In genomic region chr9:128689293-128689770, GRCh38 we compare ENCODE assay signal across 8 cellular contexts. TPM values are rescaled to one million over a fixed set of nuclear protein-coding genes. Genes with fewer than 3 reads are reported as not detected.
DNase-seq lines count a peak whose midpoint lies in the region; ATAC-seq, FAIRE-seq and TF ChIP-seq lines count a peak whose summit lies in the region.

No MANE protein-coding gene starts in this region.

- H3K9ac ChIP-seq in NT2/D1 (ENCODE audit: insufficient read length, low read depth) = peak overlapping the region; percentile 88
- peak overlapping the region; percentile 82 to 92; a peak in 3 of 4 replicates for H3K9ac ChIP-seq in K562 (ENCODE audit: insufficient read depth in 1 of 2, low read depth in 2 of 2, low read length in 2 of 2)

- 2% methylated on average over 17 of the region's 78 CpGs for WGBS in K562 (ENCODE audit: insufficient coverage, low coverage, missing lambda C conversion rate)

- POLR2A ChIA-PET in K562 (lab: Yijun Ruan, JAX) = interaction anchor here (0.6 to 2.0 kb wide), 9 partner anchors 8 to 917 kb away, joined by 3 to 10 read pairs (median 3); no protein-coding TSS in a partner anchor

- H3K27ac Mint-ChIP-seq in HFFc6 = peak overlapping the region; percentile 55; the same call in 1 of the 2 replicates

- no peaks in the 10 kb centered on the region for H3K9me1 ChIP-seq in K562 (ENCODE audit: control insufficient read depth, insufficient read depth, low read length)

- peaks cover 5% of the 10 kb centered on the region for H3K27me3 Mint-ChIP-seq in HFFc6 (ENCODE audit: insufficient read depth)

- peak overlapping the region; percentile 89 for H3K27ac ChIP-seq in K562 (ENCODE audit: extremely low read depth, low read depth, low read length)

- H3K36me3 Mint-ChIP-seq in HFFc6 (ENCODE audit: low read depth) = peaks cover 27% of the 10 kb centered on the region

- BruUV-seq in K562 (replicated peaks; lab: Mats Ljungman, UMichigan) = no TSS peak

- no peak for TF ChIP-seq CTCF in HFFc6 (IDR thresholded peaks at IDR 0.05)
- no peak for TF ChIP-seq CTCF in K562 (IDR thresholded peaks at IDR 0.05 in 2 of 3, conservative IDR thresholded peaks at IDR 0.05 in 1 of 3; ENCODE audit: insufficient read depth in 2 of 3, low read depth in 1 of 3, low read length in 3 of 3)

- TF ChIP-seq RAD21 in K562 (CRISPR knock-in tag; conservative IDR thresholded peaks at IDR 0.05 in 1 of 2, IDR thresholded peaks at IDR 0.05 in 1 of 2) = no peak

- H2AFZ ChIP-seq in K562 (ENCODE audit: low read depth, low read length) = 0 out of 2 replicates have a peak overlapping the region, but pooled peaks have one; percentile 25

- CTCF ChIA-PET in K562 (lab: Yijun Ruan, JAX; ENCODE audit: low intra/inter-chr PET ratio) = interaction anchor here (0.8 kb wide), 1 partner anchor 34 kb away, joined by 3 read pairs; no protein-coding TSS in a partner anchor

- peak; percentile 28 for ATAC-seq in K562

- peaks cover 14% of the 10 kb centered on the region for H4K20me1 ChIP-seq in K562 (replicated peaks; ENCODE audit: control insufficient read depth, insufficient read depth, low read length)

- H3K79me2 ChIP-seq in K562 (ENCODE audit: control insufficient read depth, insufficient read depth, low read length) = peaks cover 56% of the 10 kb centered on the region

- H3K4me3 ChIP-seq in GM08714 (ENCODE audit: low read length) (peak overlapping the region; percentile 76), NT2/D1 (ENCODE audit: insufficient read length, low read depth) (peak overlapping the region; percentile 97), K562 (peak overlapping the region; percentile 71)

- H3K4me2 ChIP-seq in K562 (ENCODE audit: insufficient read depth, low read length) = peak overlapping the region; percentile 68; the same call in 1 of the 2 replicates

- intact Hi-C loops in K562 (cut with micrococcal nuclease) = loop anchor here (1.0 to 10.0 kb wide), 3 partner anchors 33 to 495 kb away; partner anchors contain the start of genes CIZ1, DYNC2I2, GOLGA2 and SWI5

- peak overlapping the region; percentile 41; the same call in 1 of the 2 replicates for H3K4me3 Mint-ChIP-seq in HFFc6

- no peak for TF ChIP-seq EP300 in K562 (IDR thresholded peaks at IDR 0.05; ENCODE audit: low read length)

- H3K9me3 ChIP-seq in NT2/D1 (ENCODE audit: insufficient read depth, low read length) = no peaks in the 10 kb centered on the region
- H3K9me3 ChIP-seq in K562 (replicated peaks; ENCODE audit: control insufficient read depth, insufficient read depth, low read depth, low read length) = no peaks in the 10 kb centered on the region

- no peak for TF ChIP-seq POLR2A in K562 (conservative IDR thresholded peaks at IDR 0.05)

- no peaks in the 10 kb centered on the region for H3K9me3 Mint-ChIP-seq in HFFc6

- no peak for FAIRE-seq in K562 (lab: Jason Lieb, UNC)

- H3K27me3 ChIP-seq in NT2/D1 (ENCODE audit: insufficient read depth, insufficient read length) (no peaks in the 10 kb centered on the region), K562 (ENCODE audit: control insufficient read depth in 2 of 2, insufficient read depth in 2 of 2, low read length in 2 of 2) (no peaks in the 10 kb centered on the region)

- H3K4me1 Mint-ChIP-seq in HFFc6 (ENCODE audit: low read depth) = peaks cover 47% of the 10 kb centered on the region

- DNase-seq in HFFc6 = no peak
- no peak for DNase-seq in NT2/D1 (ENCODE audit: low read depth, low spot score)
- no peak for DNase-seq in K562 (ENCODE audit: extremely low read depth in 1 of 4, low spot score in 3 of 4)
- peak; percentile 54 for DNase-seq in iris pigment epithelial cell (ENCODE audit: low read depth)
- DNase-seq in stimulated activated CD4-positive, alpha-beta T cell treated with anti-CD3 and anti-CD28 coated beads, Interleukin-4, amount 100 ng/mL, for 24 hours = peak; percentile 61
- DNase-seq in SHP77 treated with DMSO at 0.1 percent for 48 hours (lab: John Stamatoyannopoulos, UW) = no peak
- DNase-seq in NCI-H187 treated with DMSO at 0.1 percent for 48 hours (lab: John Stamatoyannopoulos, UW) = no peak

- peaks cover 70% of the 10 kb centered on the region for H3K36me3 ChIP-seq in NT2/D1 (ENCODE audit: insufficient read depth, insufficient read length, low read length)
- peaks cover 43% of the 10 kb centered on the region for H3K36me3 ChIP-seq in K562 (ENCODE audit: control insufficient read depth, insufficient read depth, low read length)

- in situ Hi-C loops in K562 (cut with MboI) = no loop called here

- H3K4me1 ChIP-seq in NT2/D1 (ENCODE audit: insufficient read depth, insufficient read length) (peaks cover 12% of the 10 kb centered on the region), K562 (replicated peaks in 1 of 2; ENCODE audit: control insufficient read depth in 2 of 2, insufficient read depth in 2 of 2, low read length in 2 of 2) (peaks cover 26 to 32% of the 10 kb centered on the region in 2 experiments)

RNA-seq across cellular contexts. Expression of gene SET, which starts 0.3 kb away (rescaled TPM):
- 100 to 1,000 TPM; 297 to 358 (median 343) TPM for total RNA-seq in HFFc6 (2021; fragmentation: NEBNext Ultra II Directional; extraction: Animal tissue kit (Norgen Biotek cat#: 25700))
- total RNA-seq in K562 (2011; cell fraction: chromatin; rRNA removed; ENCODE audit: low replicate concordance) = 148 and 241 TPM in 2 replicates
- 111 and 117 TPM in 2 replicates for total RNA-seq in K562 (2011; cell fraction: nucleolus; rRNA removed)
- 183 and 259 TPM in 2 replicates for total RNA-seq in K562 (2011; cell fraction: nucleoplasm; rRNA removed)
- total RNA-seq in K562 (2014; rRNA removed) (887 and 1,071 TPM in 2 replicates), K562 (2014; rRNA removed; fragmentation: Illumina TruSeq; extraction: Trizol) (1,328 and 1,534 TPM in 2 replicates), K562 (2015; rRNA removed; fragmentation: Illumina TruSeq; extraction: Trizol) (1,335 and 1,447 TPM in 2 replicates), K562 (2021) (840 and 907 TPM in 2 replicates)
- polyA plus RNA-seq in K562 (2011; rRNA removed) (308 and 520 TPM in 2 replicates), K562 (2014; fragmentation: Illumina TruSeq; extraction: Trizol) (886 and 1,006 TPM in 2 replicates), K562 (2014; fragmentation: Nextera tagmentation; extraction: Ambion mirVana) (100 to 1,000 TPM; 404 to 534 TPM), K562 (2014; rRNA removed) (609 and 622 TPM in 2 replicates)
- 84.3 and 133 TPM in 2 replicates for polyA plus RNA-seq in K562 (2011; cell fraction: cytosol; rRNA removed)
- 138 and 148 TPM in 2 replicates for polyA plus RNA-seq in K562 (2011; cell fraction: nucleus; rRNA removed)
- polyA plus RNA-seq in K562 (2012) = 556 and 791 TPM in 2 replicates
- polyA minus RNA-seq in K562 (2011; rRNA and poly(A)+ RNA removed) = 1,021 and 1,119 TPM in 2 replicates
- polyA minus RNA-seq in K562 (2011; cell fraction: cytosol; rRNA and poly(A)+ RNA removed) = 256 and 383 TPM in 2 replicates
- 100 and 155 TPM in 2 replicates for polyA minus RNA-seq in K562 (2011; cell fraction: nucleus; rRNA and poly(A)+ RNA removed)

RNA-seq across cellular contexts. Expression of gene PKN3, which starts 13.0 kb away (rescaled TPM):
- total RNA-seq in HFFc6 (2021; fragmentation: NEBNext Ultra II Directional; extraction: Animal tissue kit (Norgen Biotek cat#: 25700)) = 1 to 10 TPM; 1.9 to 5.6 (median 3.5) TPM
- 45.1 and 101 TPM in 2 replicates for total RNA-seq in K562 (2011; cell fraction: chromatin; rRNA removed; ENCODE audit: low replicate concordance)
- 76.3 and 95.7 TPM in 2 replicates for total RNA-seq in K562 (2011; cell fraction: nucleolus; rRNA removed)
- total RNA-seq in K562 (2011; cell fraction: nucleoplasm; rRNA removed) = 27.9 and 53.6 TPM in 2 replicates
- 29.4 and 42.4 TPM in 2 replicates for total RNA-seq in K562 (2014; rRNA removed)
- 10.6 and 16.2 TPM in 2 replicates for total RNA-seq in K562 (2014; rRNA removed; fragmentation: Illumina TruSeq; extraction: Trizol)
- total RNA-seq in K562 (2015; rRNA removed; fragmentation: Illumina TruSeq; extraction: Trizol) = 17.5 and 19.7 TPM in 2 replicates
- 40.3 and 41.3 TPM in 2 replicates for total RNA-seq in K562 (2021)
- 24.5 and 25.4 TPM in 2 replicates for polyA plus RNA-seq in K562 (2011; rRNA removed)
- polyA plus RNA-seq in K562 (2011; cell fraction: cytosol; rRNA removed) = 25.0 and 47.2 TPM in 2 replicates
- polyA plus RNA-seq in K562 (2011; cell fraction: nucleus; rRNA removed) = 80.6 and 118 TPM in 2 replicates
- polyA plus RNA-seq in K562 (2012) = 28.4 and 42.0 TPM in 2 replicates
- polyA plus RNA-seq in K562 (2014; fragmentation: Illumina TruSeq; extraction: Trizol) = 19.7 and 28.3 TPM in 2 replicates
- 1 to 10 TPM in 1 of 2 experiments, under 1 TPM in 1; 0.82 to 1.4 TPM for polyA plus RNA-seq in K562 (2014; fragmentation: Nextera tagmentation; extraction: Ambion mirVana)
- 48.9 and 49.2 TPM in 2 replicates for polyA plus RNA-seq in K562 (2014; rRNA removed)
- polyA minus RNA-seq in K562 (2011; rRNA and poly(A)+ RNA removed) = 9.4 and 18.7 TPM in 2 replicates
- polyA minus RNA-seq in K562 (2011; cell fraction: cytosol; rRNA and poly(A)+ RNA removed) = 23.5 and 24.5 TPM in 2 replicates
- polyA minus RNA-seq in K562 (2011; cell fraction: nucleus; rRNA and poly(A)+ RNA removed) = 12.1 and 13.3 TPM in 2 replicates

RNA-seq across cellular contexts. Expression of gene DYNC2I2, which starts 32.7 kb away (rescaled TPM):
- 10 to 100 TPM; 34.5 to 51.7 (median 49.9) TPM for total RNA-seq in HFFc6 (2021; fragmentation: NEBNext Ultra II Directional; extraction: Animal tissue kit (Norgen Biotek cat#: 25700))
- total RNA-seq in K562 (2011; cell fraction: chromatin; rRNA removed; ENCODE audit: low replicate concordance) = 27.2 and 132 TPM in 2 replicates
- total RNA-seq in K562 (2011; cell fraction: nucleolus; rRNA removed) = 174 and 202 TPM in 2 replicates
- 76.1 and 76.9 TPM in 2 replicates for total RNA-seq in K562 (2011; cell fraction: nucleoplasm; rRNA removed)
- total RNA-seq in K562 (2014; rRNA removed) (249 and 283 TPM in 2 replicates), K562 (2014; rRNA removed; fragmentation: Illumina TruSeq; extraction: Trizol) (16.0 and 21.6 TPM in 2 replicates), K562 (2015; rRNA removed; fragmentation: Illumina TruSeq; extraction: Trizol) (69.5 and 71.3 TPM in 2 replicates), K562 (2021) (131 and 144 TPM in 2 replicates)
- polyA plus RNA-seq in K562 (2011; rRNA removed) (70.0 and 85.8 TPM in 2 replicates), K562 (2014; fragmentation: Illumina TruSeq; extraction: Trizol) (36.3 and 76.9 TPM in 2 replicates), K562 (2014; fragmentation: Nextera tagmentation; extraction: Ambion mirVana) (1 to 10 TPM; 1.5 to 2.3 TPM), K562 (2014; rRNA removed) (165 and 184 TPM in 2 replicates)
- 110 and 264 TPM in 2 replicates for polyA plus RNA-seq in K562 (2011; cell fraction: cytosol; rRNA removed)
- 270 and 451 TPM in 2 replicates for polyA plus RNA-seq in K562 (2011; cell fraction: nucleus; rRNA removed)
- polyA plus RNA-seq in K562 (2012) = 106 and 139 TPM in 2 replicates
- polyA minus RNA-seq in K562 (2011; rRNA and poly(A)+ RNA removed) = 16.9 and 31.4 TPM in 2 replicates
- 70.6 and 79.0 TPM in 2 replicates for polyA minus RNA-seq in K562 (2011; cell fraction: cytosol; rRNA and poly(A)+ RNA removed)
- 78.6 and 83.6 TPM in 2 replicates for polyA minus RNA-seq in K562 (2011; cell fraction: nucleus; rRNA and poly(A)+ RNA removed)

RNA-seq across cellular contexts. Expression of gene ZDHHC12, which starts 34.6 kb away (rescaled TPM):
- total RNA-seq in HFFc6 (2021; fragmentation: NEBNext Ultra II Directional; extraction: Animal tissue kit (Norgen Biotek cat#: 25700)) = 10 to 100 TPM; 48.1 to 54.6 (median 53.1) TPM
- total RNA-seq in K562 (2011; cell fraction: chromatin; rRNA removed; ENCODE audit: low replicate concordance) = 7.1 and 18.4 TPM in 2 replicates
- 35.0 and 36.5 TPM in 2 replicates for total RNA-seq in K562 (2011; cell fraction: nucleolus; rRNA removed)
- 22.9 and 31.1 TPM in 2 replicates for total RNA-seq in K562 (2011; cell fraction: nucleoplasm; rRNA removed)
- total RNA-seq in K562 (2014; rRNA removed) (38.0 and 57.7 TPM in 2 replicates), K562 (2014; rRNA removed; fragmentation: Illumina TruSeq; extraction: Trizol) (1.1 and 1.9 TPM in 2 replicates), K562 (2015; rRNA removed; fragmentation: Illumina TruSeq; extraction: Trizol) (18.7 and 19.1 TPM in 2 replicates), K562 (2021) (28.7 and 30.3 TPM in 2 replicates)
- polyA plus RNA-seq in K562 (2011; rRNA removed) (13.8 and 24.8 TPM in 2 replicates), K562 (2014; fragmentation: Illumina TruSeq; extraction: Trizol) (6.8 and 27.8 TPM in 2 replicates), K562 (2014; fragmentation: Nextera tagmentation; extraction: Ambion mirVana) (1 to 10 TPM in 1 of 2 experiments, under 1 TPM in 1; 0.21 to 4.3 TPM), K562 (2014; rRNA removed) (31.7 TPM in 2 replicates)
- 30.4 and 84.8 TPM in 2 replicates for polyA plus RNA-seq in K562 (2011; cell fraction: cytosol; rRNA removed)
- polyA plus RNA-seq in K562 (2011; cell fraction: nucleus; rRNA removed) = 32.5 and 45.8 TPM in 2 replicates
- 31.0 and 52.7 TPM in 2 replicates for polyA plus RNA-seq in K562 (2012)
- 3.4 and 6.5 TPM in 2 replicates for polyA minus RNA-seq in K562 (2011; rRNA and poly(A)+ RNA removed)
- 21.7 and 30.2 TPM in 2 replicates for polyA minus RNA-seq in K562 (2011; cell fraction: cytosol; rRNA and poly(A)+ RNA removed)
- polyA minus RNA-seq in K562 (2011; cell fraction: nucleus; rRNA and poly(A)+ RNA removed) = 5.8 and 6.1 TPM in 2 replicates

Comparison
In these comparisons a context has a peak if more than half of its experiments do, and no peak if none do; other contexts are left out.
1. DNase-seq: peak in iris pigment epithelial cell (single experiment) and stimulated activated CD4-positive, alpha-beta T cell treated with anti-CD3 and anti-CD28 coated beads, Interleukin-4, amount 100 ng/mL, for 24 hours (single experiment); none in HFFc6 (single experiment), NT2/D1 (single experiment), K562 (0 of 4), SHP77 treated with DMSO at 0.1 percent for 48 hours (single experiment) and NCI-H187 treated with DMSO at 0.1 percent for 48 hours (single experiment).
2. Peak in every context shown above with its lines, with median percentiles within 50 percentile points of each other: H3K4me3 ChIP-seq.